In genomic region chr1:85203573-85204169, GRCh38 we compare ENCODE assay signal across 23 cellular contexts. TPM values are rescaled to one million over a fixed set of nuclear protein-coding genes. Genes with fewer than 3 reads are reported as not detected.
DNase-seq lines count a peak whose midpoint lies in the region; TF ChIP-seq lines count a peak whose summit lies in the region.
"Had no signal": no experiment of that assay in that cellular context is flagged by ENCODE, and none has a peak within 500 bp of the region (broad histone marks: within the 10 kb centered on the region; RNA-seq: fewer than 3 reads in every experiment).

No MANE protein-coding gene starts in this region.

- H3K4me3 ChIP-seq in AG09309 (ENCODE audit: control insufficient read depth, low read depth, low read length), result no peak overlapping the region
- H3K4me3 ChIP-seq in HEK293 (ENCODE audit: low read depth, low read length), result no peak overlapping the region
- H3K4me3 ChIP-seq in muscle layer of colon (ENCODE audit: low read depth in 1 of 2, low read length in 2 of 2), result no peak overlapping the region
- H3K4me3 ChIP-seq: SJCRH30 had no signal

- H3K27ac ChIP-seq in HEK293 (ENCODE audit: extremely low read depth, low read depth, low read length), result no peak overlapping the region
- peak overlapping the region; percentile 99 for H3K27ac ChIP-seq in muscle layer of colon (ENCODE audit: low read depth, low read length)
- H3K27ac ChIP-seq: SJCRH30 had no signal

- no peaks in the 10 kb centered on the region for H3K27me3 ChIP-seq in muscle layer of colon (ENCODE audit: control insufficient read depth in 1 of 2, insufficient read depth in 2 of 2, low read length in 2 of 2)
- H3K27me3 ChIP-seq: esophagus muscularis mucosa, SJCRH30 had no signal

- peaks cover 47% of the 10 kb centered on the region for H3K4me1 Mint-ChIP-seq in chondrocyte (ENCODE audit: low read depth)
- H3K4me1 Mint-ChIP-seq: activated T-helper 17 cell treated with anti-CD3 and anti-CD28 coated beads, Interleukin-2, amount 50 U/mL, for 72 hours had no signal

- H3K4me1 ChIP-seq in HEK293 (ENCODE audit: control insufficient read depth, insufficient read depth, low read length) (peaks cover 6% of the 10 kb centered on the region; the same call in 1 of the 2 replicates), muscle layer of colon (ENCODE audit: insufficient read depth, low read length) (peaks cover 7% of the 10 kb centered on the region)

- no peak overlapping the region for H3K4me3 Mint-ChIP-seq in chondrocyte (ENCODE audit: unreplicated experiment)
- H3K4me3 Mint-ChIP-seq: activated naive CD8-positive, alpha-beta T cell; activated T-helper 17 cell treated with anti-CD3 and anti-CD28 coated beads, Interleukin-2, amount 50 U/mL, for 72 hours; effector memory CD8-positive, alpha-beta T cell; T-helper 17 cell had no signal

- H3K36me3 Mint-ChIP-seq in chondrocyte (ENCODE audit: low read depth), result no peaks in the 10 kb centered on the region
- H3K36me3 Mint-ChIP-seq: activated naive CD8-positive, alpha-beta T cell; naive thymus-derived CD4-positive, alpha-beta T cell had no signal

- DNase-seq in AG09309 (ENCODE audit: low read depth) (peak; percentile 17), chondrocyte (ENCODE audit: low spot score) (no peak), DMS53 (lab: John Stamatoyannopoulos, UW) (no peak), HK-2 (ENCODE audit: unreplicated experiment) (no peak), cardiac septum (ENCODE audit: low spot score) (no peak)
- no peak for DNase-seq in activated naive CD4-positive, alpha-beta T cell (lab: John Stamatoyannopoulos, UW)
- DNase-seq: activated CD8-positive, alpha-beta memory T cell treated with anti-CD3 and anti-CD28 coated beads, Interleukin-2, amount 50 U/mL, for 4 hours; CD8-positive, alpha-beta memory T cell; DMS153; effector memory CD8-positive, alpha-beta T cell; Karpas-422; left cardiac atrium; naive thymus-derived CD4-positive, alpha-beta T cell; NCI-H1092 treated with DMSO at 0.1 percent for 48 hours; NCI-H2029 treated with DMSO at 0.1 percent for 48 hours; NCI-H345; SJCRH30; T-helper 17 cell had no signal

- TF ChIP-seq CTCF in AG09309 (IDR thresholded peaks at IDR 0.05; ENCODE audit: control insufficient read depth, insufficient read depth, low read depth, low read length, missing control alignments) (no peak), HEK293 (tag by site-specific recombination; IDR thresholded peaks at IDR 0.05) (no peak), chondrocyte (IDR thresholded peaks at IDR 0.05) (no peak)

- no peak overlapping the region for H3K9ac ChIP-seq in muscle layer of colon (ENCODE audit: low read length)

- POLR2A ChIA-PET in HEK293 (lab: Yijun Ruan, JAX), result no interaction called here

- H3K27ac Mint-ChIP-seq in chondrocyte (ENCODE audit: unreplicated experiment), result peak overlapping the region; percentile 59
- H3K27ac Mint-ChIP-seq: activated naive CD8-positive, alpha-beta T cell; activated T-helper 17 cell treated with anti-CD3 and anti-CD28 coated beads, Interleukin-2, amount 50 U/mL, for 72 hours; effector memory CD8-positive, alpha-beta T cell; T-helper 17 cell had no signal

- H3K9me3 Mint-ChIP-seq in chondrocyte (ENCODE audit: low read depth), result no peaks in the 10 kb centered on the region
- H3K9me3 Mint-ChIP-seq: activated T-helper 17 cell treated with anti-CD3 and anti-CD28 coated beads, Interleukin-2, amount 50 U/mL, for 72 hours; CD8-positive, alpha-beta memory T cell; effector memory CD8-positive, alpha-beta T cell had no signal

- H3K27me3 Mint-ChIP-seq in chondrocyte (ENCODE audit: low read depth), result no peaks in the 10 kb centered on the region

- H3K36me3 ChIP-seq in HEK293 (ENCODE audit: control insufficient read depth in 2 of 2, insufficient read depth in 1 of 2, low read length in 2 of 2) (no peaks in the 10 kb centered on the region), muscle layer of colon (ENCODE audit: insufficient read depth, low read length) (no peaks in the 10 kb centered on the region)
- H3K36me3 ChIP-seq: esophagus muscularis mucosa, SJCRH30 had no signal

- H3K9me3 ChIP-seq in HEK293 (ENCODE audit: control insufficient read depth, insufficient read depth, low read depth, low read length) (no peaks in the 10 kb centered on the region), muscle layer of colon (ENCODE audit: low read length) (no peaks in the 10 kb centered on the region)
- H3K9me3 ChIP-seq: esophagus muscularis mucosa, SJCRH30 had no signal

- CTCF ChIA-PET in HEK293 (lab: Yijun Ruan, JAX), result no interaction called here

- intact Hi-C loops in cardiac septum (cut with DNase I), result loop anchor here (5.0 kb wide), 1 partner anchor 56 kb away; no protein-coding TSS in a partner anchor

TF ChIP-seq in HEK293, 187 proteins besides CTCF, POLR2A, EP300 and RAD21:
- TF ChIP-seq IKZF3 (tag by site-specific recombination; IDR thresholded peaks at IDR 0.05), result peak; percentile 57
- TF ChIP-seq MZF1 (tag by site-specific recombination; IDR thresholded peaks at IDR 0.05; ENCODE audit: borderline replicate concordance), result no peak
- TF ChIP-seq, protein P1, sequence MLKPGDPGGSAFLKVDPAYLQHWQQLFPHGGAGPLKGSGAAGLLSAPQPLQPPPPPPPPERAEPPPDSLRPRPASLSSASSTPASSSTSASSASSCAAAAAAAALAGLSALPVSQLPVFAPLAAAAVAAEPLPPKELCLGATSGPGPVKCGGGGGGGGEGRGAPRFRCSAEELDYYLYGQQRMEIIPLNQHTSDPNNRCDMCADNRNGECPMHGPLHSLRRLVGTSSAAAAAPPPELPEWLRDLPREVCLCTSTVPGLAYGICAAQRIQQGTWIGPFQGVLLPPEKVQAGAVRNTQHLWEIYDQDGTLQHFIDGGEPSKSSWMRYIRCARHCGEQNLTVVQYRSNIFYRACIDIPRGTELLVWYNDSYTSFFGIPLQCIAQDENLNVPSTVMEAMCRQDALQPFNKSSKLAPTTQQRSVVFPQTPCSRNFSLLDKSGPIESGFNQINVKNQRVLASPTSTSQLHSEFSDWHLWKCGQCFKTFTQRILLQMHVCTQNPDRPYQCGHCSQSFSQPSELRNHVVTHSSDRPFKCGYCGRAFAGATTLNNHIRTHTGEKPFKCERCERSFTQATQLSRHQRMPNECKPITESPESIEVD (tag by site-specific recombination; IDR thresholded peaks at IDR 0.05), result peak; percentile 44; the same call in 1 of the 2 replicates

RNA-seq across cellular contexts. Expression of gene SYDE2, which starts 2.9 kb away (rescaled TPM):
- total RNA-seq in chondrocyte (13.1 to 17.8 TPM (median 13.4 TPM) in 3 replicates), cardiac septum (20.2 TPM)

RNA-seq across cellular contexts. Expression of gene C1orf52, which starts 55.8 kb away (rescaled TPM):
- total RNA-seq in chondrocyte (27.1 to 31.3 TPM (median 28.0 TPM) in 3 replicates), cardiac septum (17.4 TPM)
